ENCODE assay signal across 20 cellular contexts in genomic region chr5:56464935-56465756, GRCh38.
A peak's percentile ranks its signal among the peaks of the same experiment; 100 is the strongest.
DNase-seq lines count a peak whose midpoint lies in the region; ATAC-seq, FAIRE-seq and TF ChIP-seq lines count a peak whose summit lies in the region.
"Had no signal": no experiment of that assay in that cellular context is flagged by ENCODE, and none has a peak within 500 bp of the region (broad histone marks: within the 10 kb centered on the region; RNA-seq: fewer than 3 reads in every experiment).

No MANE protein-coding gene starts in this region.

- no peaks in the 10 kb centered on the region for H3K36me3 Mint-ChIP-seq in Calu3 (ENCODE audit: insufficient read depth, unreplicated experiment)
- H3K36me3 Mint-ChIP-seq: activated CD4-positive, alpha-beta memory T cell treated with anti-CD3 and anti-CD28 coated beads for 36 hours; stimulated activated effector memory CD8-positive, alpha-beta T cell treated with anti-CD3 and anti-CD28 coated beads, Interleukin-12 subunit alpha, Interleukin-12 subunit beta, amount 100 ng/mL, for 72 hours had no signal

- H3K27ac Mint-ChIP-seq in Calu3 (ENCODE audit: unreplicated experiment), result peak overlapping the region; percentile 22
- H3K27ac Mint-ChIP-seq: activated CD4-positive, alpha-beta memory T cell treated with anti-CD3 and anti-CD28 coated beads for 36 hours; activated naive CD8-positive, alpha-beta T cell treated with anti-CD3 and anti-CD28 coated beads, Interleukin-2, amount 50 U/mL, for 24 hours; stimulated activated effector memory CD8-positive, alpha-beta T cell treated with anti-CD3 and anti-CD28 coated beads, Interleukin-12 subunit alpha, Interleukin-12 subunit beta, amount 100 ng/mL, for 72 hours had no signal

- ATAC-seq in left ventricle myocardium superior (peak; percentile 75), omental fat pad (ENCODE audit: low FRiP score) (peak; percentile 18), HG02678 (IDR thresholded peaks at IDR 0.05; ENCODE audit: unreplicated experiment) (no peak), HG03196 (IDR thresholded peaks at IDR 0.05; ENCODE audit: unreplicated experiment) (no peak)
- ATAC-seq: activated naive CD8-positive, alpha-beta T cell treated with anti-CD3 and anti-CD28 coated beads, Interleukin-2, amount 50 U/mL, for 24 hours; stimulated activated effector memory CD8-positive, alpha-beta T cell treated with anti-CD3 and anti-CD28 coated beads, Interleukin-12 subunit alpha, Interleukin-12 subunit beta, amount 100 ng/mL, for 72 hours had no signal

- no peaks in the 10 kb centered on the region for H3K36me3 ChIP-seq in bronchial epithelial cell (ENCODE audit: control insufficient read depth, insufficient read depth, low read length)
- H3K36me3 ChIP-seq: BE2C had no signal

- TF ChIP-seq CTCF in Calu3 (IDR thresholded peaks at IDR 0.05; ENCODE audit: unreplicated experiment) (no peak), bronchial epithelial cell (IDR thresholded peaks at IDR 0.05; ENCODE audit: insufficient read depth, low read length, severe bottlenecking) (no peak), omental fat pad (IDR thresholded peaks at IDR 0.05) (no peak)

- H3K4me3 Mint-ChIP-seq in Calu3 (ENCODE audit: low read depth, unreplicated experiment), result no peak overlapping the region
- H3K4me3 Mint-ChIP-seq: activated CD4-positive, alpha-beta memory T cell treated with anti-CD3 and anti-CD28 coated beads for 36 hours; activated naive CD8-positive, alpha-beta T cell treated with anti-CD3 and anti-CD28 coated beads, Interleukin-2, amount 50 U/mL, for 24 hours; stimulated activated effector memory CD8-positive, alpha-beta T cell treated with anti-CD3 and anti-CD28 coated beads, Interleukin-12 subunit alpha, Interleukin-12 subunit beta, amount 100 ng/mL, for 72 hours had no signal

- H3K27me3 Mint-ChIP-seq in Calu3 (ENCODE audit: unreplicated experiment), result no peaks in the 10 kb centered on the region
- H3K27me3 Mint-ChIP-seq: activated CD4-positive, alpha-beta memory T cell treated with anti-CD3 and anti-CD28 coated beads for 36 hours; activated naive CD8-positive, alpha-beta T cell treated with anti-CD3 and anti-CD28 coated beads, Interleukin-2, amount 50 U/mL, for 24 hours had no signal

- H3K4me1 Mint-ChIP-seq in Calu3 (ENCODE audit: low read depth, unreplicated experiment), result peaks cover 49% of the 10 kb centered on the region
- H3K4me1 Mint-ChIP-seq: stimulated activated effector memory CD8-positive, alpha-beta T cell treated with anti-CD3 and anti-CD28 coated beads, Interleukin-12 subunit alpha, Interleukin-12 subunit beta, amount 100 ng/mL, for 72 hours had no signal

- no peak overlapping the region for H3K4me3 ChIP-seq in bronchial epithelial cell (ENCODE audit: low read depth, low read length)

- no TSS peak for BruUV-seq in Calu3 (replicated peaks; lab: Mats Ljungman, UMichigan)

- intact Hi-C loops in Calu3 (cut with micrococcal nuclease; ENCODE audit: unreplicated experiment), result no loop called here
- intact Hi-C loops in left ventricle myocardium superior (cut with micrococcal nuclease), result no loop called here

- H3K27me3 ChIP-seq in bronchial epithelial cell (ENCODE audit: control insufficient read depth, insufficient read depth, low read length), result no peaks in the 10 kb centered on the region
- H3K27me3 ChIP-seq: BE2C had no signal

- DNase-seq in Calu3 (no peak), bronchial epithelial cell (ENCODE audit: low read depth) (peak; percentile 29), left ventricle myocardium superior (no peak), omental fat pad (ENCODE audit: low spot score) (no peak), D341Med (ENCODE audit: low spot score) (no peak), NCI-H1105 (lab: John Stamatoyannopoulos, UW) (no peak)
- DNase-seq: activated CD4-positive, alpha-beta memory T cell treated with anti-CD3 and anti-CD28 coated beads for 36 hours; activated naive CD8-positive, alpha-beta T cell treated with anti-CD3 and anti-CD28 coated beads, Interleukin-2, amount 50 U/mL, for 24 hours; activated T-cell treated with anti-CD3 and anti-CD28 coated beads, Interleukin-2, amount 50 U/mL, for 48 hours; caudate nucleus; DMS153; effector CD4-positive, alpha-beta T cell; left cardiac atrium; NCI-H1417; stimulated activated CD4-positive, alpha-beta T cell treated with anti-CD3 and anti-CD28 coated beads, Interleukin-12 subunit alpha, Interleukin-12 subunit beta, amount 100 ng/mL, for 4 hours; SW 1271 had no signal

- CTCF ChIA-PET in Calu3 (lab: Charles Lee), result no interaction called here

- peak; percentile 68 for FAIRE-seq in bronchial epithelial cell (lab: Jason Lieb, UNC)

- no peaks in the 10 kb centered on the region for H3K9me3 Mint-ChIP-seq in Calu3 (ENCODE audit: low read depth, unreplicated experiment)
- H3K9me3 Mint-ChIP-seq: activated CD4-positive, alpha-beta memory T cell treated with anti-CD3 and anti-CD28 coated beads for 36 hours; activated naive CD8-positive, alpha-beta T cell treated with anti-CD3 and anti-CD28 coated beads, Interleukin-2, amount 50 U/mL, for 24 hours; stimulated activated effector memory CD8-positive, alpha-beta T cell treated with anti-CD3 and anti-CD28 coated beads, Interleukin-12 subunit alpha, Interleukin-12 subunit beta, amount 100 ng/mL, for 72 hours had no signal

Comparison
In these comparisons a context has a peak if more than half of its experiments do, and no peak if none do; other contexts are left out.
1. ATAC-seq: peak in left ventricle myocardium superior (single experiment) and omental fat pad (single experiment); none in HG02678 (single experiment) and HG03196 (single experiment).